In genomic region chr6:133467982-133468380, GRCh38 we compare ENCODE assay signal across 25 cellular contexts.
DNase-seq lines count a peak whose midpoint lies in the region; ATAC-seq, FAIRE-seq and TF ChIP-seq lines count a peak whose summit lies in the region.
"Had no signal": no experiment of that assay in that cellular context is flagged by ENCODE, and none has a peak within 500 bp of the region (broad histone marks: within the 10 kb centered on the region; RNA-seq: fewer than 3 reads in every experiment).

No MANE protein-coding gene starts in this region.

- no peaks in the 10 kb centered on the region for H3K79me1 ChIP-seq in IMR-90 (ENCODE audit: low read depth in 1 of 2, low read length in 2 of 2)
- H3K79me1 ChIP-seq in H1 (ENCODE audit: low read depth, low read length): no peaks in the 10 kb centered on the region

- no CpG with 5 or more reads among the region's 2 CpGs for WGBS in IMR-90 (ENCODE audit: extremely low coverage in 2 of 2, insufficient read length in 1 of 2), 2 experiments
- 95% methylated on average over 2 of the region's 2 CpGs; no CpG with 5 or more reads in 1 of the 2 experiments for WGBS in H1 (ENCODE audit: extremely low coverage in 1 of 2, insufficient coverage in 1 of 2, insufficient read length in 1 of 2, insufficient replicate concordance in 2 of 2, low coverage in 1 of 2, low lambda C conversion rate in 2 of 2, missing lambda C conversion rate in 1 of 2), 2 experiments
- WGBS in smooth muscle cell (ENCODE audit: low lambda C conversion rate): 49% methylated on average over 2 of the region's 2 CpGs
- 75 to 78% methylated on average over 2 of the region's 2 CpGs for WGBS in upper lobe of left lung, 2 donors

- H3F3A ChIP-seq in smooth muscle cell (ENCODE audit: low read depth) (no peaks in the 10 kb centered on the region), PC-3 (ENCODE audit: low read length, unreplicated experiment) (no peaks in the 10 kb centered on the region)

- H3K79me2 ChIP-seq in H1 (ENCODE audit: control insufficient read depth in 1 of 2, insufficient read depth in 2 of 2, low read length in 2 of 2) (no peaks in the 10 kb centered on the region), smooth muscle cell (ENCODE audit: low read depth) (no peaks in the 10 kb centered on the region), PC-3 (ENCODE audit: low read length) (no peaks in the 10 kb centered on the region)

- peak overlapping the region; percentile 35; the same call in 1 of the 3 replicates for H2BK15ac ChIP-seq in IMR-90 (ENCODE audit: low read depth, low read length)
- H2BK15ac ChIP-seq in H1 (ENCODE audit: low read length): no peak overlapping the region

- no peak overlapping the region for H2AFZ ChIP-seq in IMR-90 (replicated peaks; ENCODE audit: low read length, poor library complexity)
- H2AFZ ChIP-seq in H1 (ENCODE audit: low read length): 0 out of 2 replicates have a peak overlapping the region, but pooled peaks have one; percentile 64
- no peak overlapping the region for H2AFZ ChIP-seq in smooth muscle cell (ENCODE audit: low read depth)
- H2AFZ ChIP-seq in PC-3 (ENCODE audit: low read length): no peak overlapping the region
- H2AFZ ChIP-seq: GM23338 had no signal

- BruUV-seq in IMR-90 (replicated peaks; lab: Mats Ljungman, UMichigan) (no TSS peak), PC-3 (replicated peaks; lab: Mats Ljungman, UMichigan) (no TSS peak)

- 0 out of 2 replicates have a peak overlapping the region, but pooled peaks have one; percentile 2 for H2BK120ac ChIP-seq in IMR-90 (ENCODE audit: low read depth, low read length)
- H2BK120ac ChIP-seq in H1 (replicated peaks; ENCODE audit: low read depth, low read length): no peak overlapping the region

- peaks cover 6% of the 10 kb centered on the region for H3K4me1 ChIP-seq in IMR-90 (ENCODE audit: control insufficient read depth, insufficient read depth, low read length)
- H3K4me1 ChIP-seq in H1 (replicated peaks in 1 of 4; ENCODE audit: control insufficient read depth in 3 of 4, insufficient read depth in 4 of 4, low read length in 3 of 4): no peaks in the 10 kb centered on the region
- peaks cover 12% of the 10 kb centered on the region for H3K4me1 ChIP-seq in smooth muscle cell (ENCODE audit: low read depth)
- no peaks in the 10 kb centered on the region for H3K4me1 ChIP-seq in PC-3 (ENCODE audit: insufficient read depth, low read length)
- H3K4me1 ChIP-seq in upper lobe of left lung: no peaks in the 10 kb centered on the region
- H3K4me1 ChIP-seq: BLaER1 treated with 17β-estradiol and CSF1 and Interleukin-3, amounts not matched to agents 10 nM and 100 nM had no signal

- no peak overlapping the region for H4K91ac ChIP-seq in IMR-90 (ENCODE audit: insufficient read depth, low read depth, low read length)
- H4K91ac ChIP-seq in H1 (replicated peaks; ENCODE audit: insufficient read length, low read length): no peak overlapping the region

- DNase-seq in IMR-90 (peak; percentile 17), astrocyte of the cerebellum (ENCODE audit: low read depth) (peak; percentile 26), H1 (ENCODE audit: low read depth in 1 of 2, low spot score in 2 of 2) (no peak), smooth muscle cell (lab: John Stamatoyannopoulos, UW; ENCODE audit: unreplicated experiment) (no peak), PC-3 (no peak), upper lobe of left lung (no peak), NCI-H128 (lab: John Stamatoyannopoulos, UW; ENCODE audit: unreplicated experiment) (no peak)
- DNase-seq: AML-193; CD4-positive, alpha-beta T cell; DMS53; HFFc6; Karpas-422; NCI-H1092 treated with DMSO at 0.1 percent for 48 hours; NCI-H146; NCI-H1930; NCI-H2107; NCI-H446; NCI-H524 treated with DMSO at 0.1 percent for 48 hours; NCI-H774; SK-N-SH had no signal

- H3K9me2 ChIP-seq in PC-3 (replicated peaks; ENCODE audit: low read length): no peaks in the 10 kb centered on the region
- H3K9me2 ChIP-seq: SK-N-SH had no signal

- H3K9ac ChIP-seq in IMR-90 (ENCODE audit: low read depth, low read length): no peak overlapping the region; the same call in 1 of the 2 replicates
- no peak overlapping the region for H3K9ac ChIP-seq in H1 (replicated peaks in 1 of 4; ENCODE audit: extremely low read depth in 1 of 4, low read depth in 3 of 4, low read length in 3 of 4)
- no peak overlapping the region for H3K9ac ChIP-seq in smooth muscle cell (ENCODE audit: low read depth)
- H3K9ac ChIP-seq in PC-3 (ENCODE audit: low read length): no peak overlapping the region
- H3K9ac ChIP-seq: BLaER1 treated with 17β-estradiol and CSF1 and Interleukin-3, amounts not matched to agents 10 nM and 100 nM; SK-N-SH had no signal

- no peak for TF ChIP-seq CTCF in IMR-90 (conservative IDR thresholded peaks at IDR 0.05; ENCODE audit: low read depth, low read length)
- no peak for TF ChIP-seq CTCF in astrocyte of the cerebellum (IDR thresholded peaks at IDR 0.05; ENCODE audit: low read depth, low read length, missing control alignments)
- no peak for TF ChIP-seq CTCF in H1 (IDR thresholded peaks at IDR 0.05; ENCODE audit: control extremely low read depth in 1 of 3, insufficient read depth in 1 of 3, low read depth in 1 of 3, low read length in 3 of 3)
- TF ChIP-seq CTCF in smooth muscle cell (IDR thresholded peaks at IDR 0.05; ENCODE audit: borderline replicate concordance, insufficient read depth, poor library complexity, severe bottlenecking): no peak
- TF ChIP-seq CTCF in PC-3 (conservative IDR thresholded peaks at IDR 0.05; ENCODE audit: low read depth, low read length): no peak
- no peak for TF ChIP-seq CTCF in upper lobe of left lung (IDR thresholded peaks at IDR 0.05)

- H3K9me3 ChIP-seq in IMR-90 (ENCODE audit: control insufficient read depth, insufficient read depth, low read length): no peaks in the 10 kb centered on the region
- no peaks in the 10 kb centered on the region for H3K9me3 ChIP-seq in H1 (ENCODE audit: insufficient read depth in 2 of 2, low read depth in 1 of 2, low read length in 1 of 2)
- no peaks in the 10 kb centered on the region for H3K9me3 ChIP-seq in smooth muscle cell (replicated peaks; ENCODE audit: low read depth)
- H3K9me3 ChIP-seq in PC-3 (ENCODE audit: low read length): no peaks in the 10 kb centered on the region
- no peaks in the 10 kb centered on the region for H3K9me3 ChIP-seq in upper lobe of left lung
- H3K9me3 ChIP-seq: HAP-1, SK-N-SH had no signal

- H3K14ac ChIP-seq in IMR-90 (replicated peaks; ENCODE audit: low read depth, low read length) (peak overlapping the region; percentile 13; the same call in 1 of the 2 replicates), H1 (ENCODE audit: insufficient read length) (no peak overlapping the region)

- no peaks in the 10 kb centered on the region for H3K27me3 ChIP-seq in IMR-90 (ENCODE audit: control insufficient read depth, insufficient read depth, low read length)
- H3K27me3 ChIP-seq in H1 (replicated peaks in 1 of 4; ENCODE audit: control insufficient read depth in 3 of 4, extremely low read depth in 1 of 4, insufficient read depth in 3 of 4, low read length in 3 of 4): no peaks in the 10 kb centered on the region
- H3K27me3 ChIP-seq in smooth muscle cell (ENCODE audit: low read depth): peaks cover 11% of the 10 kb centered on the region
- no peaks in the 10 kb centered on the region for H3K27me3 ChIP-seq in PC-3 (ENCODE audit: low read length)
- no peaks in the 10 kb centered on the region for H3K27me3 ChIP-seq in upper lobe of left lung
- H3K27me3 ChIP-seq: BLaER1 treated with 17β-estradiol and CSF1 and Interleukin-3, amounts not matched to agents 10 nM and 100 nM had no signal

- H3K23ac ChIP-seq in IMR-90 (ENCODE audit: low read depth, low read length) (no peak overlapping the region), H1 (ENCODE audit: insufficient read length) (no peak overlapping the region)

- H3K9me1 ChIP-seq in IMR-90 (ENCODE audit: insufficient read depth, low read length): no peaks in the 10 kb centered on the region; the same call in 1 of the 2 replicates

- TF ChIP-seq EP300 in H1 (IDR thresholded peaks at IDR 0.05; ENCODE audit: borderline replicate concordance in 1 of 2, low read depth in 2 of 2, low read length in 2 of 2) (no peak), upper lobe of left lung (IDR thresholded peaks at IDR 0.05) (no peak)

- H3K56ac ChIP-seq in IMR-90 (ENCODE audit: extremely low read depth, insufficient read depth, low read length) (no peak overlapping the region), H1 (replicated peaks; ENCODE audit: insufficient read length, low read depth, low read length) (no peak overlapping the region)

- H2AK5ac ChIP-seq in IMR-90 (ENCODE audit: low read depth, low read length) (peak overlapping the region; percentile 77; the same call in 1 of the 2 replicates), H1 (ENCODE audit: low read depth, low read length) (no peak overlapping the region)

- dilution Hi-C loops in IMR-90 (cut with HindIII; ENCODE audit: low sequenced_read_pairs, unreplicated experiment): no loop called here

- H4K5ac ChIP-seq in IMR-90 (ENCODE audit: low read depth, low read length): peak overlapping the region; percentile 43; the same call in 1 of the 2 replicates
- no peak overlapping the region for H4K5ac ChIP-seq in H1 (ENCODE audit: insufficient read length, low read depth, low read length)

- peak overlapping the region; percentile 38 for H2BK5ac ChIP-seq in IMR-90 (ENCODE audit: low read depth, low read length, poor library complexity, severe bottlenecking)
- no peak overlapping the region for H2BK5ac ChIP-seq in H1 (ENCODE audit: low read depth, low read length)

- H4K20me1 ChIP-seq in IMR-90 (ENCODE audit: insufficient read depth, low read length): no peaks in the 10 kb centered on the region
- H4K20me1 ChIP-seq in H1 (replicated peaks in 1 of 2; ENCODE audit: control insufficient read depth in 1 of 2, insufficient read depth in 2 of 2, low read length in 2 of 2): no peaks in the 10 kb centered on the region
- no peaks in the 10 kb centered on the region for H4K20me1 ChIP-seq in smooth muscle cell (ENCODE audit: low read depth)
- no peaks in the 10 kb centered on the region for H4K20me1 ChIP-seq in PC-3 (ENCODE audit: low read length)
- H4K20me1 ChIP-seq: BLaER1 treated with 17β-estradiol and CSF1 and Interleukin-3, amounts not matched to agents 10 nM and 100 nM had no signal

- H3K4me3 ChIP-seq in IMR-90 (ENCODE audit: insufficient read depth, low read depth, low read length) (no peak overlapping the region), astrocyte of the cerebellum (ENCODE audit: low read depth, low read length) (no peak overlapping the region), H1 (ENCODE audit: extremely low read depth in 1 of 4, insufficient read depth in 2 of 4, low read depth in 3 of 4, low read length in 4 of 4) (no peak overlapping the region), smooth muscle cell (no peak overlapping the region), PC-3 (ENCODE audit: low read length) (no peak overlapping the region), upper lobe of left lung (no peak overlapping the region)
- H3K4me3 ChIP-seq: BLaER1 treated with 17β-estradiol and CSF1 and Interleukin-3, amounts not matched to agents 10 nM and 100 nM; GM23338; HAP-1 had no signal

- H3K27ac ChIP-seq in IMR-90 (ENCODE audit: insufficient read depth, low read length): peak overlapping the region; percentile 51; the same call in 1 of the 2 replicates
- no peak overlapping the region for H3K27ac ChIP-seq in H1 (ENCODE audit: low read depth, low read length)
- no peak overlapping the region for H3K27ac ChIP-seq in smooth muscle cell (ENCODE audit: low read depth)
- no peak overlapping the region for H3K27ac ChIP-seq in PC-3 (ENCODE audit: low read length)
- H3K27ac ChIP-seq in upper lobe of left lung: no peak overlapping the region
- H3K27ac ChIP-seq: BLaER1 treated with 17β-estradiol and CSF1 and Interleukin-3, amounts not matched to agents 10 nM and 100 nM had no signal

- H2BK20ac ChIP-seq in IMR-90 (ENCODE audit: low read depth, low read length): peak overlapping the region; percentile 1; the same call in 1 of the 2 replicates
- no peak overlapping the region for H2BK20ac ChIP-seq in H1 (ENCODE audit: low read length)

- no peaks in the 10 kb centered on the region for H3K23me2 ChIP-seq in H1 (ENCODE audit: low read depth, low read length)

- POLR2A ChIA-PET in IMR-90 (lab: Charles Lee; ENCODE audit: unreplicated experiment) (no interaction called here), H1 (lab: Charles Lee; ENCODE audit: partially characterized antibody) (no interaction called here), PC-3 (lab: Charles Lee; ENCODE audit: unreplicated experiment) (no interaction called here)

- TF ChIP-seq POLR2A in IMR-90 (IDR thresholded peaks at IDR 0.05; ENCODE audit: low read depth, low read length) (no peak), H1 (IDR thresholded peaks at IDR 0.05; ENCODE audit: control extremely low read depth in 1 of 2, low read depth in 2 of 2, low read length in 2 of 2) (no peak), upper lobe of left lung (IDR thresholded peaks at IDR 0.05) (no peak)

- H2AK9ac ChIP-seq in IMR-90 (replicated peaks; ENCODE audit: low read depth, low read length, poor library complexity): no peak overlapping the region

- no peak overlapping the region for H2BK12ac ChIP-seq in H1 (ENCODE audit: low read depth, low read length)

- intact Hi-C loops in IMR-90 (cut with micrococcal nuclease): no loop called here
- intact Hi-C loops in PC-3 (cut with micrococcal nuclease): no loop called here

- TF ChIP-seq RAD21 in IMR-90 (IDR thresholded peaks at IDR 0.05; ENCODE audit: low read length) (no peak), H1 (IDR thresholded peaks at IDR 0.05 in 1 of 2, conservative IDR thresholded peaks at IDR 0.05 in 1 of 2; ENCODE audit: low read depth in 2 of 2, low read length in 2 of 2) (no peak)

- FAIRE-seq in H1 (lab: Jason Lieb, UNC): no peak
- FAIRE-seq: A204.1, G401.6 had no signal

- peak overlapping the region; percentile 79; the same call in 1 of the 2 replicates for H3K18ac ChIP-seq in IMR-90 (ENCODE audit: low read depth, low read length)
- no peak overlapping the region for H3K18ac ChIP-seq in H1 (ENCODE audit: extremely low read depth, low read length)

- H3K4ac ChIP-seq in IMR-90 (ENCODE audit: low read depth, low read length): peak overlapping the region; percentile 51
- H3K4ac ChIP-seq in H1 (replicated peaks; ENCODE audit: insufficient read length, low read depth, low read length): no peak overlapping the region

- H3K4me2 ChIP-seq in IMR-90 (ENCODE audit: low read depth, low read length) (peak overlapping the region; percentile 73; the same call in 1 of the 2 replicates), H1 (ENCODE audit: insufficient read depth in 1 of 2, low read depth in 2 of 2, low read length in 2 of 2) (no peak overlapping the region), smooth muscle cell (peak overlapping the region; percentile 46), PC-3 (ENCODE audit: low read length) (no peak overlapping the region)
- H3K4me2 ChIP-seq: BLaER1 treated with 17β-estradiol and CSF1 and Interleukin-3, amounts not matched to agents 10 nM and 100 nM; GM23338; SK-N-SH had no signal

- ATAC-seq in IMR-90 (ENCODE audit: low read depth) (peak; percentile 53), PC-3 (no peak), upper lobe of left lung (ENCODE audit: low FRiP score in 2 of 2) (no peak)
- ATAC-seq: GM23338 had no signal

- in situ Hi-C loops in IMR-90 (cut with MboI; ENCODE audit: low sequenced_read_pairs) (no loop called here), astrocyte of the cerebellum (cut with HindIII; ENCODE audit: low sequenced_read_pairs) (no loop called here)

- CTCF ChIA-PET in IMR-90 (lab: Yijun Ruan, JAX) (no interaction called here), H1 (lab: Charles Lee; ENCODE audit: partially characterized antibody) (interaction anchor here (0.6 to 0.8 kb wide), 2 partner anchors 12 to 330 kb away, joined by 3 to 4 read pairs; no protein-coding TSS in a partner anchor), PC-3 (lab: Charles Lee) (no interaction called here)

- no peak overlapping the region for H4K8ac ChIP-seq in IMR-90 (ENCODE audit: low read depth in 2 of 2, low read length in 2 of 2)
- no peak overlapping the region for H4K8ac ChIP-seq in H1 (ENCODE audit: extremely low read depth, insufficient read depth, low read length)

- H3K36me3 ChIP-seq in IMR-90 (ENCODE audit: control insufficient read depth, insufficient read depth, low read length): peaks cover 7% of the 10 kb centered on the region; the same call in 1 of the 2 replicates
- no peaks in the 10 kb centered on the region for H3K36me3 ChIP-seq in H1 (ENCODE audit: control insufficient read depth in 2 of 4, insufficient read depth in 4 of 4, low read length in 3 of 4)
- no peaks in the 10 kb centered on the region for H3K36me3 ChIP-seq in smooth muscle cell (ENCODE audit: low read depth)
- H3K36me3 ChIP-seq in PC-3 (ENCODE audit: low read depth, low read length): no peaks in the 10 kb centered on the region; the same call in 1 of the 2 replicates
- H3K36me3 ChIP-seq in upper lobe of left lung: no peaks in the 10 kb centered on the region
- H3K36me3 ChIP-seq: HAP-1 had no signal

Comparison
In these comparisons a context has a peak if more than half of its experiments do, and no peak if none do; other contexts are left out.
1. DNase-seq: peak in IMR-90 (single experiment) and astrocyte of the cerebellum (single experiment); none in H1 (0 of 2), smooth muscle cell (single experiment), PC-3 (single experiment), upper lobe of left lung (0 of 2) and NCI-H128 (single experiment).
2. H3K4me2 ChIP-seq: peak in IMR-90 (single experiment) and smooth muscle cell (single experiment); none in H1 (0 of 2) and PC-3 (single experiment).